In the genomic region with DNA sequence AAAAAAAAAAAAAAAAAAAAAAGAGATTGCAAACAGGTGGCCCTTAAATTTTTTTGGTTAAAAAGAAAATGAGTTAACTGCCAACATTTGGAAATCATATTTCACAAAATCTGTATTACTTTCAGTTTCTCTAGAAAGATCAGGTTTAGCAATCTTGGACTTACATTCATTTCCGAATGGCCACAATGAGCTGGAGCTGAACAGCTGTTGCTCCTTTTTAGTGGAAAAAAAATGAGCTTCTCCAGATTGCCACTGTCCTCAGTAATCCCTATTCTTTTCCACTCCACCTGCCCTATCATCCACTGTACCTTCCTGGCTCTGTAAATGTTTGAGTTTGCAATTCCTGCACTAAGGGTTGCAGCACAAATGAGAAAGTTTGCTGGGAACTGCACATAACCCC, we compare ENCODE assay signal across 9 cellular contexts.
"Had no signal": no experiment of that assay in that cellular context is flagged by ENCODE, and none has a peak within 500 bp of the region (broad histone marks: within the 10 kb centered on the region; RNA-seq: fewer than 3 reads in every experiment).

No MANE protein-coding gene starts in this region.

- DNase-seq: activated B cell treated with CpG ODN at 0.5 μM for 24 hours; activated gamma-delta T cell treated with Interleukin-2 at 50 U/mL for 16 hours; activated T-cell treated with anti-CD3 and anti-CD28 coated beads, Interleukin-2, amount 50 U/mL, for 4 hours; effector memory CD4-positive, alpha-beta T cell; islet precursor cell; naive B cell; pancreas had no signal

- H3K9me3 ChIP-seq: pancreas, thoracic aorta had no signal

- H3K27ac ChIP-seq: brain microvascular endothelial cell, pancreas, thoracic aorta had no signal

- H3K4me3 ChIP-seq: pancreas, thoracic aorta had no signal

- H3K36me3 ChIP-seq: brain microvascular endothelial cell, pancreas had no signal

- H3K4me1 ChIP-seq: pancreas had no signal

- H3K27me3 ChIP-seq: brain microvascular endothelial cell, pancreas had no signal
